In genomic region chr19:48511800-48512503, GRCh38 we compare ENCODE assay signal across 7 cellular contexts. TPM values are rescaled to one million over a fixed set of nuclear protein-coding genes. Genes with fewer than 3 reads are reported as not detected.
A peak's percentile ranks its signal among the peaks of the same experiment; 100 is the strongest.
DNase-seq lines count a peak whose midpoint lies in the region; ATAC-seq and TF ChIP-seq lines count a peak whose summit lies in the region.

Gene LMTK3 (minus strand): TSS chr19:48511835. CDS start chr19:48511576, 259 bp downstream.

- no peaks in the 10 kb centered on the region for H4K20me1 ChIP-seq in OCI-LY1 (ENCODE audit: insufficient read depth, low read length)

- peaks cover 14% of the 10 kb centered on the region for H3K4me1 Mint-ChIP-seq in activated T-helper 1 cell treated with anti-CD3 and anti-CD28 coated beads, Interleukin-12 subunit alpha, Interleukin-12 subunit beta, Interleukin-2, Interleukin-4 antibody, amounts not matched to agents 30 ng/mL and 10 ng/mL and 1 ng/mL, durations not matched to agents 14 hours and 24 hours and 36 hours (ENCODE audit: low read depth)

- H3K79me2 ChIP-seq in OCI-LY1 (ENCODE audit: insufficient read depth, low read length): no peaks in the 10 kb centered on the region

- intact Hi-C loops in activated T-helper 1 cell treated with anti-CD3 and anti-CD28 coated beads, Interleukin-12 subunit alpha, Interleukin-12 subunit beta, Interleukin-2, Interleukin-4 antibody, amounts not matched to agents 30 ng/mL and 10 ng/mL and 1 ng/mL, durations not matched to agents 14 hours and 24 hours and 36 hours (cut with micrococcal nuclease): loop anchor here (2.0 to 10.0 kb wide), 5 partner anchors 43 to 443 kb away; partner anchors contain the start of genes BAX, CYTH2, LIG1 and ZSWIM9

- H3K4me1 ChIP-seq in OCI-LY1 (ENCODE audit: insufficient read depth, low read length, severe bottlenecking) (peaks cover 24% of the 10 kb centered on the region), right atrium auricular region (peaks cover 0 to 28% of the 10 kb centered on the region in 2 donors)

- H3K27me3 ChIP-seq in H7 (ENCODE audit: control insufficient read depth, insufficient read depth, low read length) (peaks cover 25% of the 10 kb centered on the region), OCI-LY1 (ENCODE audit: insufficient read depth, low read length) (no peaks in the 10 kb centered on the region), right atrium auricular region (peaks cover 0 to 9% of the 10 kb centered on the region in 2 donors)

- H2AFZ ChIP-seq in OCI-LY1 (ENCODE audit: low read length): no peak within 1 kb of the TSS

- H3F3A ChIP-seq in OCI-LY1 (ENCODE audit: insufficient read depth, low read length): no peaks in the 10 kb centered on the region

- peaks cover 5% of the 10 kb centered on the region for H3K36me3 Mint-ChIP-seq in activated T-helper 1 cell treated with anti-CD3 and anti-CD28 coated beads, Interleukin-12 subunit alpha, Interleukin-12 subunit beta, Interleukin-2, Interleukin-4 antibody, amounts not matched to agents 30 ng/mL and 10 ng/mL and 1 ng/mL, durations not matched to agents 14 hours and 24 hours and 36 hours (ENCODE audit: low read depth)

- TF ChIP-seq CTCF in OCI-LY1 (IDR thresholded peaks at IDR 0.05; ENCODE audit: low read length) (no peak), right atrium auricular region (IDR thresholded peaks at IDR 0.05) (no peak)

- DNase-seq in H7 (peak; percentile 95), right atrium auricular region (ENCODE audit: low spot score) (no peak)
- peak; percentile 68 for DNase-seq in activated T-helper 1 cell treated with anti-CD3 and anti-CD28 coated beads, Interleukin-12 subunit alpha, Interleukin-12 subunit beta, Interleukin-2, Interleukin-4 antibody, amounts not matched to agents 30 ng/mL and 10 ng/mL and 1 ng/mL, durations not matched to agents 14 hours and 24 hours and 36 hours (ENCODE audit: low spot score)
- DNase-seq in stimulated activated CD4-positive, alpha-beta T cell treated with anti-CD3 and anti-CD28 coated beads, Interleukin-1b, Interleukin-23, amount 100 ng/mL, for 1 hour (ENCODE audit: low read depth in 2 of 2): peak; percentile 42 to 65

- H3K36me3 ChIP-seq in H7 (replicated peaks; ENCODE audit: control insufficient read depth, insufficient read depth, low read length) (peaks cover 1% of the 10 kb centered on the region), OCI-LY1 (ENCODE audit: insufficient read depth, low read length) (no peaks in the 10 kb centered on the region), right atrium auricular region (no peaks in the 10 kb centered on the region)

- H3K9me3 ChIP-seq in OCI-LY1 (ENCODE audit: low read length) (no peaks in the 10 kb centered on the region), right atrium auricular region (no peaks in the 10 kb centered on the region)

- H3K4me3 Mint-ChIP-seq in activated T-helper 1 cell treated with anti-CD3 and anti-CD28 coated beads, Interleukin-12 subunit alpha, Interleukin-12 subunit beta, Interleukin-2, Interleukin-4 antibody, amounts not matched to agents 30 ng/mL and 10 ng/mL and 1 ng/mL, durations not matched to agents 14 hours and 24 hours and 36 hours: peak within 1 kb of the TSS; percentile 87

- H3K27ac Mint-ChIP-seq in activated T-helper 1 cell treated with anti-CD3 and anti-CD28 coated beads, Interleukin-12 subunit alpha, Interleukin-12 subunit beta, Interleukin-2, Interleukin-4 antibody, amounts not matched to agents 30 ng/mL and 10 ng/mL and 1 ng/mL, durations not matched to agents 14 hours and 24 hours and 36 hours: peak within 1 kb of the TSS; percentile 70

- H3K4me3 ChIP-seq in H7 (ENCODE audit: insufficient read depth, low read depth, low read length) (peak within 1 kb of the TSS; percentile 41), OCI-LY1 (ENCODE audit: low read depth, low read length, poor library complexity, severe bottlenecking) (peak within 1 kb of the TSS; percentile 79), right atrium auricular region (peak within 1 kb of the TSS; percentile 17 to 35)

- no peaks in the 10 kb centered on the region for H3K9me3 Mint-ChIP-seq in activated T-helper 1 cell treated with anti-CD3 and anti-CD28 coated beads, Interleukin-12 subunit alpha, Interleukin-12 subunit beta, Interleukin-2, Interleukin-4 antibody, amounts not matched to agents 30 ng/mL and 10 ng/mL and 1 ng/mL, durations not matched to agents 14 hours and 24 hours and 36 hours

- no peak within 1 kb of the TSS for H3K27ac ChIP-seq in OCI-LY1 (ENCODE audit: low read depth, low read length, poor library complexity, severe bottlenecking)
- H3K27ac ChIP-seq in right atrium auricular region: peak within 1 kb of the TSS in 1 of 2 donors; percentile 32

- no peak for ATAC-seq in GM21717 (IDR thresholded peaks at IDR 0.05; ENCODE audit: unreplicated experiment)
- no peak for ATAC-seq in HG03521 (IDR thresholded peaks at IDR 0.05; ENCODE audit: unreplicated experiment)

- H3K9ac ChIP-seq in OCI-LY1 (ENCODE audit: low read length): peak within 1 kb of the TSS; percentile 72; the same call in 1 of the 2 replicates

- H3K4me2 ChIP-seq in OCI-LY1 (ENCODE audit: low read length): peak within 1 kb of the TSS; percentile 88

- peaks cover 3% of the 10 kb centered on the region for H3K27me3 Mint-ChIP-seq in activated T-helper 1 cell treated with anti-CD3 and anti-CD28 coated beads, Interleukin-12 subunit alpha, Interleukin-12 subunit beta, Interleukin-2, Interleukin-4 antibody, amounts not matched to agents 30 ng/mL and 10 ng/mL and 1 ng/mL, durations not matched to agents 14 hours and 24 hours and 36 hours (ENCODE audit: insufficient read depth)

- H3K9me2 ChIP-seq in OCI-LY1 (ENCODE audit: low read depth, low read length): no peaks in the 10 kb centered on the region

RNA-seq across cellular contexts. Expression of gene LMTK3, which starts in this region (rescaled TPM):
- 3.0 and 3.6 TPM in 2 replicates for total RNA-seq in H7 (2014; rRNA removed; shearing (Covaris generic))
- total RNA-seq in activated T-helper 1 cell treated with anti-CD3 and anti-CD28 coated beads, Interleukin-12 subunit alpha, Interleukin-12 subunit beta, Interleukin-2, Interleukin-4 antibody, amounts not matched to agents 30 ng/mL and 10 ng/mL and 1 ng/mL, durations not matched to agents 14 hours and 24 hours and 36 hours: 2.0 and 3.1 TPM in 2 replicates
- 1 to 10 TPM; 1.3 to 1.6 TPM for total RNA-seq in right atrium auricular region

Comparison
In these comparisons a context has a peak if more than half of its experiments do, and no peak if none do; other contexts are left out.
1. H3K4me3 ChIP-seq: peak in every context shown above with its lines; median percentile 79 in OCI-LY1; 41 in H7; 26 in right atrium auricular region.